In genomic region chr11:45216031-45216430, GRCh38 we compare ENCODE assay signal across 17 cellular contexts.
DNase-seq lines count a peak whose midpoint lies in the region; TF ChIP-seq lines count a peak whose summit lies in the region.
"Had no signal": no experiment of that assay in that cellular context is flagged by ENCODE, and none has a peak within 500 bp of the region (broad histone marks: within the 10 kb centered on the region; RNA-seq: fewer than 3 reads in every experiment).

No MANE protein-coding gene starts in this region.

- H3K27ac ChIP-seq in stomach smooth muscle (ENCODE audit: low read length): peak overlapping the region; percentile 24
- no peak overlapping the region for H3K27ac ChIP-seq in effector memory CD4-positive, alpha-beta T cell (ENCODE audit: insufficient read depth, low read length, poor library complexity, severe bottlenecking)
- H3K27ac ChIP-seq: 22Rv1, A549, C4-2B, GM23248 had no signal

- no peaks in the 10 kb centered on the region for H3K9me3 ChIP-seq in stomach smooth muscle (ENCODE audit: control insufficient read depth in 2 of 2, low read length in 2 of 2)
- no peaks in the 10 kb centered on the region for H3K9me3 ChIP-seq in effector memory CD4-positive, alpha-beta T cell (ENCODE audit: control insufficient read depth, low read length)
- H3K9me3 ChIP-seq: A549, Caco-2, HAP-1 had no signal

- H3K27me3 ChIP-seq in stomach smooth muscle (ENCODE audit: control insufficient read depth in 1 of 2, insufficient read depth in 2 of 2, low read length in 2 of 2): no peaks in the 10 kb centered on the region
- no peaks in the 10 kb centered on the region for H3K27me3 ChIP-seq in effector memory CD4-positive, alpha-beta T cell (replicated peaks; ENCODE audit: control insufficient read depth, insufficient read depth, low read length, poor library complexity, severe bottlenecking)

- no peak overlapping the region for H3K4me3 ChIP-seq in stomach smooth muscle (ENCODE audit: low read length in 2 of 2)
- H3K4me3 ChIP-seq in effector memory CD4-positive, alpha-beta T cell (ENCODE audit: insufficient read depth, low read depth, low read length, poor library complexity, severe bottlenecking): no peak overlapping the region
- H3K4me3 ChIP-seq: A549, GM23248, HAP-1 had no signal

- DNase-seq in DMS79 treated with DMSO at 0.1 percent for 48 hours (lab: John Stamatoyannopoulos, UW): peak; percentile 16
- no peak for DNase-seq in DMS79 (lab: John Stamatoyannopoulos, UW)
- peak; percentile 20 for DNase-seq in mesenteric fat pad (ENCODE audit: low spot score)
- DNase-seq in posterior vena cava (ENCODE audit: low spot score): peak; percentile 15
- DNase-seq in central memory CD4-positive, alpha-beta T cell: no peak
- no peak for DNase-seq in effector memory CD4-positive, alpha-beta T cell
- DNase-seq in GM20000 (ENCODE audit: low spot score): no peak
- DNase-seq: AML-193; Caco-2; CD4-positive, alpha-beta T cell; GF-D8; GM23248 had no signal

- intact Hi-C loops in posterior vena cava (cut with DNase I): loop anchor here in 1 of 2 donors (10.0 kb wide), 1 partner anchor 101 kb away; no protein-coding TSS in a partner anchor

- peaks cover 6 to 16% of the 10 kb centered on the region in 2 donors for H3K36me3 ChIP-seq in stomach smooth muscle (ENCODE audit: control insufficient read depth in 2 of 2, insufficient read depth in 2 of 2, low read length in 2 of 2)
- H3K36me3 ChIP-seq in effector memory CD4-positive, alpha-beta T cell (ENCODE audit: control insufficient read depth, insufficient read depth, low read length): peaks cover 11% of the 10 kb centered on the region
- H3K36me3 ChIP-seq: HAP-1 had no signal

- no peak for TF ChIP-seq CTCF in GM20000 (IDR thresholded peaks at IDR 0.05; ENCODE audit: extremely low read depth, missing control alignments)

- H3K9ac ChIP-seq in stomach smooth muscle (ENCODE audit: low read length in 2 of 2): no peak overlapping the region
- H3K9ac ChIP-seq: GM23248 had no signal

- peaks cover 18% of the 10 kb centered on the region for H3K4me1 ChIP-seq in stomach smooth muscle (ENCODE audit: control insufficient read depth, insufficient read depth, low read length)
- H3K4me1 ChIP-seq in effector memory CD4-positive, alpha-beta T cell (ENCODE audit: control insufficient read depth, insufficient read depth, low read length, poor library complexity, severe bottlenecking): no peaks in the 10 kb centered on the region
- H3K4me1 ChIP-seq: A549, HAP-1 had no signal

Comparison
In these comparisons a context has a peak if more than half of its experiments do, and no peak if none do; other contexts are left out.
1. DNase-seq: peak in DMS79 treated with DMSO at 0.1 percent for 48 hours (single experiment), mesenteric fat pad (single experiment) and posterior vena cava (single experiment); none in DMS79 (single experiment), central memory CD4-positive, alpha-beta T cell (single experiment), effector memory CD4-positive, alpha-beta T cell (0 of 3) and GM20000 (single experiment).